ENCODE assay signal across 30 cellular contexts in the genomic region with DNA sequence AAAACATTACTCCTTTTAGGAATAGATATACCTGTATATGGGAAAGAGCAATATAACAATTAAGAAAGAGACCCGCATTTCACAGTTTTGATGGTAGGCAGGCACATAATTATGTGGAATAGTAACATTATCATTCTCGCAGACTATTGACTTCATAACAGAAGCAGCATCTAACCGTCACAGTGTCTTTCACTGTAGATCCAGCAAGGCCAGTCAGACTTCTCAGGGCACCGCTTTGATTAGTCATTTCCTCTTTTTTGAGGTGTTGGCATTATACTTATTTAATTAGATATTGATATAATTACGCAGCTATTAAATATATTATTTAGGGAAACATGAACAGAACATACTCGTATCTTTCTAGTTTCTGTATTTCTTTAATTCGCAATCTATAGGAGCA.
"Had no signal": no experiment of that assay in that cellular context is flagged by ENCODE, and none has a peak within 500 bp of the region (broad histone marks: within the 10 kb centered on the region; RNA-seq: fewer than 3 reads in every experiment).

No MANE protein-coding gene starts in this region.

- H3K4me1 ChIP-seq: adrenal gland, ascending aorta, body of pancreas, breast epithelium had no signal

- ATAC-seq: activated naive CD4-positive, alpha-beta T cell treated with anti-CD3 and anti-CD28 coated beads, Interleukin-2, amount 50 U/mL, for 72 hours; activated naive CD8-positive, alpha-beta T cell treated with anti-CD3 and anti-CD28 coated beads, Interleukin-2, amount 50 U/mL, for 24 hours; activated T-cell treated with anti-CD3 and anti-CD28 coated beads, Interleukin-2, amount 50 U/mL, for 4 hours; activated T-cell treated with anti-CD3 and anti-CD28 coated beads, Interleukin-2, amount 50 U/mL, for 72 hours; activated T-helper 17 cell treated with anti-CD3 and anti-CD28 coated beads, Interleukin-2, amount 50 U/mL, for 72 hours; body of pancreas had no signal

- H3K27ac ChIP-seq: adrenal gland, ascending aorta, body of pancreas, brain microvascular endothelial cell, breast epithelium, cardiac muscle cell had no signal

- H3K27me3 ChIP-seq: adrenal gland, ascending aorta, body of pancreas, brain microvascular endothelial cell, breast epithelium, cardiac muscle cell had no signal

- H3K9me3 ChIP-seq: adrenal gland, ascending aorta, body of pancreas, breast epithelium had no signal

- H3K4me3 ChIP-seq: adrenal gland, ascending aorta, body of pancreas, breast epithelium, cardiac muscle cell had no signal

- DNase-seq: activated effector memory CD4-positive, alpha-beta T cell treated with anti-CD3 and anti-CD28 coated beads, Interleukin-2, amount 50 U/mL, for 16 hours; activated effector memory CD4-positive, alpha-beta T cell treated with Interleukin-2 at 50 U/mL for 16 hours; activated gamma-delta T cell; activated gamma-delta T cell treated with Interleukin-2 at 50 U/mL for 16 hours; activated naive CD4-positive, alpha-beta T cell; activated naive CD4-positive, alpha-beta T cell treated with anti-CD3 and anti-CD28 coated beads for 36 hours; activated naive CD4-positive, alpha-beta T cell treated with anti-CD3 and anti-CD28 coated beads, Interleukin-2, amount 10 ng/mL, durations not matched to agents 7 days and 5 days; activated naive CD4-positive, alpha-beta T cell treated with anti-CD3 and anti-CD28 coated beads, Interleukin-2, amount 50 U/mL, for 16 hours; activated naive CD4-positive, alpha-beta T cell treated with Interleukin-2 at 50 U/mL for 16 hours; activated naive CD8-positive, alpha-beta T cell treated with anti-CD3 and anti-CD28 coated beads for 36 hours; activated naive CD8-positive, alpha-beta T cell treated with anti-CD3 and anti-CD28 coated beads, Interleukin-2, amount 10 ng/mL, durations not matched to agents 7 days and 5 days; activated naive CD8-positive, alpha-beta T cell treated with anti-CD3 and anti-CD28 coated beads, Interleukin-2, amount 50 U/mL, for 24 hours; activated T-cell treated with anti-CD3 and anti-CD28 coated beads, Interleukin-2, amount 50 U/mL, for 4 hours; activated T-cell treated with anti-CD3 and anti-CD28 coated beads, Interleukin-2, amount 50 U/mL, for 48 hours; activated T-cell treated with anti-CD3 and anti-CD28 coated beads, Interleukin-2, amount 50 U/mL, for 72 hours; adrenal gland; amniotic stem cell; amygdala; anterior cingulate cortex; aorta; body of pancreas; brain microvascular endothelial cell; caudate nucleus; central memory CD4-positive, alpha-beta T cell; cerebellar nuclear complex had no signal

- H3K36me3 ChIP-seq: adrenal gland, ascending aorta, brain microvascular endothelial cell, breast epithelium, cardiac muscle cell had no signal
